1 cellular context compared by ENCODE assay signal in the genomic region with DNA sequence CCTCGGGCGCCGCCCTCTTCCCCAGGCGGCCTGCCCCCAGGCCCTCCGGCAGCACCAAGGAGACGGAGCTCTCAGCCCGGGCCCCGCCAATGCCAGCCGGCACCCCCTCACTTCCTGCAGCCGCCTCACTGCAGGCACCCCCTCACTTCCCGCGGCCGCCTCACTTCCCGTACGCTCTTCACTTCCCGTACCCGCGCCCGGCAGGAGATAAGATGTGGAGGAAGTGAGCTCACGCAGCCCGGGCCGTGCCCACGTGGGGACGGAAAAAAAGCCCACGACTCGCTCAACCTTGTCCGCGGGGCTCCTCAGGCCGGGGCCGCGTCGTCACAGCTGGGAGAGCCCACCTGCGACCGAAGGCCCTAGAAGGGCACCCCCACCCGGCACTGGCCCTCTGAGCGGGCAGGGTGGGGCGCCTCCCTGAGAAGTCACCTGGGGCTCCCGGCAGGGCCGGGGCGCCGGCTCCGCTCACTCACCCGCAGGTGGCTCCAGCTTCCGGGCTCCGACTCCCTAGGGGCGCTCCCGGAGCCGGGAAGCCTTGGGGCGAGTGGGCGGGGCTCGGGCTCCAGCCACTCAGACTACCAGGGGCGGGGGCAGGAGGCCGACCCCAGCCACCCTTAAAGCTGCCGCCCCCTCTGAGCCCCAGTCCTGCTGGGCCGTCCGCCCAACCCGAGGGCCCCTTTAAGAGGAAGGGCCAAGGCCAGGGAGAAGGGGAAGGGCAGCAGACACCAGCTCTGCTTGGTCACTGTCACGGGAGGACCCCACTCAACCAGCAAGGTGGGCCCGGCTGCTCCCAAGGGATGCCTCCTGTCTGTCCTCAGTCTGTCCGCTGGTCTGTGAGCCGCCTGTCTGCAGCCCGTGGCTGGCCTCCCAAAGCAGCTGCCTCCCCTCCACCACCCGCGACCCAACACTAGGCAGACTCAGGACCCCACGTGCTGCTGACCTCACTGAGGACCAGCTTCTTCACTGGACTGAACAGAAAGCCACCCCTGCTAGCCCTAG.
TF ChIP-seq lines count a peak whose summit lies in the region.

No MANE protein-coding gene starts in this region.

TF ChIP-seq in HepG2, 621 proteins besides CTCF, POLR2A, EP300 and RAD21 (continued from another document and continues in another):
- TF ChIP-seq, protein P1, sequence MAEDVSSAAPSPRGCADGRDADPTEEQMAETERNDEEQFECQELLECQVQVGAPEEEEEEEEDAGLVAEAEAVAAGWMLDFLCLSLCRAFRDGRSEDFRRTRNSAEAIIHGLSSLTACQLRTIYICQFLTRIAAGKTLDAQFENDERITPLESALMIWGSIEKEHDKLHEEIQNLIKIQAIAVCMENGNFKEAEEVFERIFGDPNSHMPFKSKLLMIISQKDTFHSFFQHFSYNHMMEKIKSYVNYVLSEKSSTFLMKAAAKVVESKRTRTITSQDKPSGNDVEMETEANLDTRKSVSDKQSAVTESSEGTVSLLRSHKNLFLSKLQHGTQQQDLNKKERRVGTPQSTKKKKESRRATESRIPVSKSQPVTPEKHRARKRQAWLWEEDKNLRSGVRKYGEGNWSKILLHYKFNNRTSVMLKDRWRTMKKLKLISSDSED (CRISPR knock-in tag; IDR thresholded peaks at IDR 0.05), result no peak
- no peak for TF ChIP-seq ZKSCAN8 (CRISPR knock-in tag; IDR thresholded peaks at IDR 0.05; ENCODE audit: borderline replicate concordance)
- TF ChIP-seq ZBTB21 (CRISPR knock-in tag; IDR thresholded peaks at IDR 0.05), result no peak
- no peak for TF ChIP-seq RERE (CRISPR knock-in tag; IDR thresholded peaks at IDR 0.05; ENCODE audit: low read depth)
- TF ChIP-seq, protein P2, sequence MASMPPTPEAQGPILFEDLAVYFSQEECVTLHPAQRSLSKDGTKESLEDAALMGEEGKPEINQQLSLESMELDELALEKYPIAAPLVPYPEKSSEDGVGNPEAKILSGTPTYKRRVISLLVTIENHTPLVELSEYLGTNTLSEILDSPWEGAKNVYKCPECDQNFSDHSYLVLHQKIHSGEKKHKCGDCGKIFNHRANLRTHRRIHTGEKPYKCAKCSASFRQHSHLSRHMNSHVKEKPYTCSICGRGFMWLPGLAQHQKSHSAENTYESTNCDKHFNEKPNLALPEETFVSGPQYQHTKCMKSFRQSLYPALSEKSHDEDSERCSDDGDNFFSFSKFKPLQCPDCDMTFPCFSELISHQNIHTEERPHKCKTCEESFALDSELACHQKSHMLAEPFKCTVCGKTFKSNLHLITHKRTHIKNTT (CRISPR knock-in tag; IDR thresholded peaks at IDR 0.05), result no peak
- TF ChIP-seq EEA1 (CRISPR knock-in tag; IDR thresholded peaks at IDR 0.05; ENCODE audit: borderline replicate concordance), result no peak
- TF ChIP-seq CREBL2 (CRISPR knock-in tag; IDR thresholded peaks at IDR 0.05; ENCODE audit: borderline replicate concordance), result no peak
- no peak for TF ChIP-seq ONECUT2 (CRISPR knock-in tag; IDR thresholded peaks at IDR 0.05)
- no peak for TF ChIP-seq CBFB (CRISPR knock-in tag; IDR thresholded peaks at IDR 0.05)
- TF ChIP-seq ZNF552 (CRISPR knock-in tag; IDR thresholded peaks at IDR 0.05; ENCODE audit: borderline replicate concordance), result no peak
- TF ChIP-seq TBX3 (IDR thresholded peaks at IDR 0.05; ENCODE audit: borderline replicate concordance), result no peak
- peak; percentile 42; the same call in 1 of the 2 replicates for TF ChIP-seq PHF20 (CRISPR knock-in tag; IDR thresholded peaks at IDR 0.05)
- no peak for TF ChIP-seq MEIS1 (CRISPR knock-in tag; IDR thresholded peaks at IDR 0.05; ENCODE audit: borderline replicate concordance)
- TF ChIP-seq PRDM10 (CRISPR knock-in tag; IDR thresholded peaks at IDR 0.05; ENCODE audit: low read depth), result peak; percentile 86
- TF ChIP-seq ZFP1 (CRISPR knock-in tag; IDR thresholded peaks at IDR 0.05), result no peak
- TF ChIP-seq RNF2 (conservative IDR thresholded peaks at IDR 0.05; ENCODE audit: low read depth), result no peak
- no peak for TF ChIP-seq ARID3A (IDR thresholded peaks at IDR 0.05; ENCODE audit: low read depth, low read length)
- no peak for TF ChIP-seq ARNT2 (CRISPR knock-in tag; IDR thresholded peaks at IDR 0.05; ENCODE audit: low read depth)
- 0 out of 2 replicates have a peak, but pooled peaks have one; percentile 20 for TF ChIP-seq ELF3 (CRISPR knock-in tag; IDR thresholded peaks at IDR 0.05)
- no peak for TF ChIP-seq ZFP62 (CRISPR knock-in tag; IDR thresholded peaks at IDR 0.05)
- TF ChIP-seq STAT5B (CRISPR knock-in tag; IDR thresholded peaks at IDR 0.05), result no peak; the same call in 1 of the 2 replicates
- no peak for TF ChIP-seq PLRG1 (conservative IDR thresholded peaks at IDR 0.05)
- TF ChIP-seq REXO4 (CRISPR knock-in tag; IDR thresholded peaks at IDR 0.05; ENCODE audit: borderline replicate concordance), result no peak
- TF ChIP-seq ZBTB39 (CRISPR knock-in tag; IDR thresholded peaks at IDR 0.05), result no peak
- no peak for TF ChIP-seq SIX4 (CRISPR knock-in tag; IDR thresholded peaks at IDR 0.05)
- TF ChIP-seq THYN1 (CRISPR knock-in tag; IDR thresholded peaks at IDR 0.05; ENCODE audit: borderline replicate concordance, low read depth), result no peak
- TF ChIP-seq, protein P3, sequence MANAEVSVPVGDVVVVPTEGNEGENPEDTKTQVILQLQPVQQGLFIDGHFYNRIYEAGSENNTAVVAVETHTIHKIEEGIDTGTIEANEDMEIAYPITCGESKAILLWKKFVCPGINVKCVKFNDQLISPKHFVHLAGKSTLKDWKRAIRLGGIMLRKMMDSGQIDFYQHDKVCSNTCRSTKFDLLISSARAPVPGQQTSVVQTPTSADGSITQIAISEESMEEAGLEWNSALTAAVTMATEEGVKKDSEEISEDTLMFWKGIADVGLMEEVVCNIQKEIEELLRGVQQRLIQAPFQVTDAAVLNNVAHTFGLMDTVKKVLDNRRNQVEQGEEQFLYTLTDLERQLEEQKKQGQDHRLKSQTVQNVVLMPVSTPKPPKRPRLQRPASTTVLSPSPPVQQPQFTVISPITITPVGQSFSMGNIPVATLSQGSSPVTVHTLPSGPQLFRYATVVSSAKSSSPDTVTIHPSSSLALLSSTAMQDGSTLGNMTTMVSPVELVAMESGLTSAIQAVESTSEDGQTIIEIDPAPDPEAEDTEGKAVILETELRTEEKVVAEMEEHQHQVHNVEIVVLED (CRISPR knock-in tag; IDR thresholded peaks at IDR 0.05; ENCODE audit: borderline replicate concordance), result no peak; the same call in 1 of the 2 replicates
- no peak for TF ChIP-seq PRMT3 (CRISPR knock-in tag; IDR thresholded peaks at IDR 0.05; ENCODE audit: borderline replicate concordance, low read depth)
- TF ChIP-seq GTF3A (CRISPR knock-in tag; conservative IDR thresholded peaks at IDR 0.05), result no peak
- no peak for TF ChIP-seq GRHL1 (CRISPR knock-in tag; conservative IDR thresholded peaks at IDR 0.05)
- no peak for TF ChIP-seq DPF2 (CRISPR knock-in tag; IDR thresholded peaks at IDR 0.05; ENCODE audit: borderline replicate concordance, low read depth)
- peak; percentile 86 for TF ChIP-seq AGO2 (optimal IDR thresholded peaks at IDR 0.05; ENCODE audit: low read depth, low read length)
- TF ChIP-seq HNF4G (IDR thresholded peaks at IDR 0.05; ENCODE audit: borderline replicate concordance, low read depth, low read length), result no peak
- TF ChIP-seq HNF4G (CRISPR knock-in tag; IDR thresholded peaks at IDR 0.05; ENCODE audit: borderline replicate concordance, low read depth), result no peak
- TF ChIP-seq ZNF430 (CRISPR knock-in tag; IDR thresholded peaks at IDR 0.05), result peak; percentile 46; the same call in 1 of the 2 replicates
